In the genomic region with DNA sequence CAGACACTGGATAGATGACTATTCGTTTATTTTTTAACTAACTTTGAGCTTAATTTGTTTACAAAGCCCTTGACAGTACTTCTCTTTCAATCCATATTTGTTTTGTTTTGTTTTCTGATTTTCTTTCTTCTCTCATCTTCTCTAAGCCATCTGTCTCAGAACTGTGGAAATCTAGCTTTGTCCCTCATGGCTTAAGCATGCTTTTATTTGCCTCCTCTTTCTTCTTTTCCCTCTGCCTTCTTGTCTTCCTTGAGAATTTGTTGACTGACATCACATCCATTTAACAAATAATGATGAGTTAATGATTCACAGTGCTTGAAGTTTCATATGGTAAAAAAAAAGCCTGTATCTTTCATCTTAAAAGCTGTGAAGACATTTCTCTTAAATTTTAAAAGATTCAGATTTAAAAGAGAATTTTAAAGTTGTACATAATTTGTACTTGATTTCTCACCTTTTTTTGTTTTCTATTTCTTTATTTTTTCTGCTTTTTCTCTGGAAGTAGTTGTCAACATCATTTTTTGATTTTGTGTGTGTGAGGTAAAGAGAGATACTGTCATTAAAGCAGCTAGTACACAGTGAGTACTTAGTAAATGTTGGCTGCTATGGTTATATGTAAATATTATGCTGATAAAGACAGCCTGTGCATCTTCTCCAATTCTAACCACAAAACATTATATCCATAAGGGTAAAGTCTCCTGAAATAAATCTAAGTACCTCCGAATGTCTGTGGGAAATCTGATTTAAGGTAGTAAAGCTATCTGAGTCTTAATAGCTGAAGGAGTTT, we compare ENCODE assay signal across 17 cellular contexts. TPM values are rescaled to one million over a fixed set of nuclear protein-coding genes. Genes with fewer than 3 reads are reported as not detected.
DNase-seq lines count a peak whose midpoint lies in the region; ATAC-seq and TF ChIP-seq lines count a peak whose summit lies in the region.
"Had no signal": no experiment of that assay in that cellular context is flagged by ENCODE, and none has a peak within 500 bp of the region (broad histone marks: within the 10 kb centered on the region; RNA-seq: fewer than 3 reads in every experiment).

No MANE protein-coding gene starts in this region.

- CTCF ChIA-PET in WTC11 (lab: Charles Lee) = no interaction called here

- no peak overlapping the region for H3K27ac Mint-ChIP-seq in WTC11
- H3K27ac Mint-ChIP-seq: B cell; CD4-positive, alpha-beta T cell; GM23338 had no signal

- H3K9me3 Mint-ChIP-seq in WTC11 = peaks cover 5% of the 10 kb centered on the region; the same call in 1 of the 2 replicates

- TF ChIP-seq CTCF in right atrium auricular region (IDR thresholded peaks at IDR 0.05) (no peak), WTC11 (IDR thresholded peaks at IDR 0.05) (no peak)

- H3K36me3 Mint-ChIP-seq in WTC11 = no peaks in the 10 kb centered on the region; the same call in 1 of the 2 replicates

- DNase-seq in NCI-H82 (lab: John Stamatoyannopoulos, UW) (peak; percentile 23), NCI-H82 treated with DMSO at 0.1 percent for 48 hours (lab: John Stamatoyannopoulos, UW; ENCODE audit: unreplicated experiment) (no peak), left ventricle myocardium superior (no peak), right atrium auricular region (ENCODE audit: low spot score) (no peak), NCI-H69 (lab: John Stamatoyannopoulos, UW) (peak; percentile 29), anterior cingulate cortex (lab: John Stamatoyannopoulos, UW) (no peak), WTC11 (ENCODE audit: low spot score) (no peak), NCI-H2029 treated with DMSO at 0.1 percent for 48 hours (lab: John Stamatoyannopoulos, UW) (no peak)
- DNase-seq: C1 segment of cervical spinal cord; Calu3; CD4-positive, alpha-beta T cell; DND-41; GDM1; H7 had no signal

- H3K27ac ChIP-seq in right atrium auricular region = no peak overlapping the region

- POLR2A ChIA-PET in WTC11 (lab: Charles Lee) = no interaction called here

- H3K36me3 ChIP-seq in right atrium auricular region = no peaks in the 10 kb centered on the region

- intact Hi-C loops in left ventricle myocardium superior (cut with micrococcal nuclease) = no loop called here

- no peaks in the 10 kb centered on the region for H3K9me3 ChIP-seq in right atrium auricular region

- no peak overlapping the region for H3K4me3 ChIP-seq in right atrium auricular region
- H3K4me3 ChIP-seq: GM23338 had no signal

- ATAC-seq in left ventricle myocardium superior = peak; percentile 43
- no peak for ATAC-seq in WTC11
- ATAC-seq: GM23338 had no signal

- no peak overlapping the region for H3K4me3 Mint-ChIP-seq in WTC11
- H3K4me3 Mint-ChIP-seq: B cell; CD4-positive, alpha-beta T cell; GM23338 had no signal

- H3K27me3 ChIP-seq in right atrium auricular region = no peaks in the 10 kb centered on the region

- H3K4me1 Mint-ChIP-seq in WTC11 = peaks cover 16% of the 10 kb centered on the region
- H3K4me1 Mint-ChIP-seq: B cell had no signal

- no peaks in the 10 kb centered on the region for H3K27me3 Mint-ChIP-seq in WTC11 (ENCODE audit: low read depth)
- H3K27me3 Mint-ChIP-seq: B cell; CD4-positive, alpha-beta T cell had no signal

- no peaks in the 10 kb centered on the region for H3K4me1 ChIP-seq in right atrium auricular region

TF ChIP-seq in WTC11, 78 proteins besides CTCF, POLR2A, EP300 and RAD21 (continues in another document):
- TF ChIP-seq, protein P1, sequence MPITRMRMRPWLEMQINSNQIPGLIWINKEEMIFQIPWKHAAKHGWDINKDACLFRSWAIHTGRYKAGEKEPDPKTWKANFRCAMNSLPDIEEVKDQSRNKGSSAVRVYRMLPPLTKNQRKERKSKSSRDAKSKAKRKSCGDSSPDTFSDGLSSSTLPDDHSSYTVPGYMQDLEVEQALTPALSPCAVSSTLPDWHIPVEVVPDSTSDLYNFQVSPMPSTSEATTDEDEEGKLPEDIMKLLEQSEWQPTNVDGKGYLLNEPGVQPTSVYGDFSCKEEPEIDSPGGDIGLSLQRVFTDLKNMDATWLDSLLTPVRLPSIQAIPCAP (CRISPR knock-in tag; IDR thresholded peaks at IDR 0.05) = no peak
- TF ChIP-seq JAZF1 (CRISPR knock-in tag; IDR thresholded peaks at IDR 0.05) (no peak), FOXP1 (CRISPR knock-in tag; IDR thresholded peaks at IDR 0.05; ENCODE audit: borderline replicate concordance) (no peak), IRF2 (CRISPR knock-in tag; IDR thresholded peaks at IDR 0.05; ENCODE audit: borderline replicate concordance, low read depth) (no peak), GABPB1 (CRISPR knock-in tag; IDR thresholded peaks at IDR 0.05) (no peak), ATF1 (CRISPR knock-in tag; IDR thresholded peaks at IDR 0.05) (no peak), ZBTB21 (CRISPR knock-in tag; IDR thresholded peaks at IDR 0.05; ENCODE audit: borderline replicate concordance) (no peak), ELF4 (CRISPR knock-in tag; IDR thresholded peaks at IDR 0.05; ENCODE audit: low read depth) (no peak), CREM (CRISPR knock-in tag; IDR thresholded peaks at IDR 0.05) (no peak), MXD4 (CRISPR knock-in tag; IDR thresholded peaks at IDR 0.05; ENCODE audit: borderline replicate concordance) (no peak), ZNF396 (CRISPR knock-in tag; IDR thresholded peaks at IDR 0.05; ENCODE audit: borderline replicate concordance) (no peak), ZNF121 (CRISPR knock-in tag; IDR thresholded peaks at IDR 0.05) (no peak)
- TF ChIP-seq, protein P2, sequence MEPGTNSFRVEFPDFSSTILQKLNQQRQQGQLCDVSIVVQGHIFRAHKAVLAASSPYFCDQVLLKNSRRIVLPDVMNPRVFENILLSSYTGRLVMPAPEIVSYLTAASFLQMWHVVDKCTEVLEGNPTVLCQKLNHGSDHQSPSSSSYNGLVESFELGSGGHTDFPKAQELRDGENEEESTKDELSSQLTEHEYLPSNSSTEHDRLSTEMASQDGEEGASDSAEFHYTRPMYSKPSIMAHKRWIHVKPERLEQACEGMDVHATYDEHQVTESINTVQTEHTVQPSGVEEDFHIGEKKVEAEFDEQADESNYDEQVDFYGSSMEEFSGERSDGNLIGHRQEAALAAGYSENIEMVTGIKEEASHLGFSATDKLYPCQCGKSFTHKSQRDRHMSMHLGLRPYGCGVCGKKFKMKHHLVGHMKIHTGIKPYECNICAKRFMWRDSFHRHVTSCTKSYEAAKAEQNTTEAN (CRISPR knock-in tag; IDR thresholded peaks at IDR 0.05) = no peak
- TF ChIP-seq, protein P3, sequence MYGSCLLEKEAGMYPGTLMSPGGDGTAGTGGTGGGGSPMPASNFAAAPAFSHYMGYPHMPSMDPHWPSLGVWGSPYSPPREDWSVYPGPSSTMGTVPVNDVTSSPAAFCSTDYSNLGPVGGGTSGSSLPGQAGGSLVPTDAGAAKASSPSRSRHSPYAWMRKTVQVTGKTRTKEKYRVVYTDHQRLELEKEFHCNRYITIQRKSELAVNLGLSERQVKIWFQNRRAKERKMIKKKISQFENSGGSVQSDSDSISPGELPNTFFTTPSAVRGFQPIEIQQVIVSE (CRISPR knock-in tag; IDR thresholded peaks at IDR 0.05; ENCODE audit: borderline replicate concordance) = no peak
- TF ChIP-seq, protein P4, sequence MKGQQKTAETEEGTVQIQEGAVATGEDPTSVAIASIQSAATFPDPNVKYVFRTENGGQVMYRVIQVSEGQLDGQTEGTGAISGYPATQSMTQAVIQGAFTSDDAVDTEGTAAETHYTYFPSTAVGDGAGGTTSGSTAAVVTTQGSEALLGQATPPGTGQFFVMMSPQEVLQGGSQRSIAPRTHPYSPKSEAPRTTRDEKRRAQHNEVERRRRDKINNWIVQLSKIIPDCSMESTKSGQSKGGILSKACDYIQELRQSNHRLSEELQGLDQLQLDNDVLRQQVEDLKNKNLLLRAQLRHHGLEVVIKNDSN (CRISPR knock-in tag; IDR thresholded peaks at IDR 0.05) = no peak
- TF ChIP-seq, protein P5, sequence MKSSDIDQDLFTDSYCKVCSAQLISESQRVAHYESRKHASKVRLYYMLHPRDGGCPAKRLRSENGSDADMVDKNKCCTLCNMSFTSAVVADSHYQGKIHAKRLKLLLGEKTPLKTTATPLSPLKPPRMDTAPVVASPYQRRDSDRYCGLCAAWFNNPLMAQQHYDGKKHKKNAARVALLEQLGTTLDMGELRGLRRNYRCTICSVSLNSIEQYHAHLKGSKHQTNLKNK (CRISPR knock-in tag; IDR thresholded peaks at IDR 0.05) = no peak
- TF ChIP-seq, protein P6, sequence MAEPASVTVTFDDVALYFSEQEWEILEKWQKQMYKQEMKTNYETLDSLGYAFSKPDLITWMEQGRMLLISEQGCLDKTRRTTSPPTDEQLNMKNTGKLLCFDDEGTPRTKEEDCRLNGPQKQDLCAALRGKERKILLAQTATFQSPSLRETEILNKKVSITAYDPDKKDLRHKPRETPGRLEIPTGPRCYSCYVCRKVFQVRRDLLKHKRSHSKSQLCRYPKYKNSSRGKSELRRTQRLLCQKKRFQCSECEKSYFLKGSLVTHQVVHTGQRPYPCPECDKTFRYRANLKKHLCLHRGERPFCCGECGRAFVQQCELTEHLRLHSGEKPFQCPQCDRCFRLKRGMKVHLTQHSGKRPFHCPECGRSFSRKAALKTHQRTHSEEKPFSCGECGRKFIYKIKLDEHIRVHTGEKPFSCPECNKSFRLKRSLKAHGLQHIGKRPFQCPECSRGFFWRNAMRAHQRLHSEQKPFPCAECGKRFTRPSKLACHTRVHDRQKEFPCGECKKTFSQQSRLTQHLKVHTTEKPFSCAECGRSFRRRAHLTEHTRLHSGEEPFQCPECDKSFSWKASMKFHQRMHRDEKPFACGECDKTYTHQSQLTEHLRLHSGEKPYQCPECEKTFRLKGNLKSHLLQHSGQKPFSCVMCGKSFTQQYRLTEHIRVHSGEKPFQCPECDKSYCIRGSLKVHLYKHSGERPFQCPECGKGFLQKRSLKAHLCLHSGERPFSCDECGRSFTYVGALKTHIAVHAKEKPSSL (CRISPR knock-in tag; conservative IDR thresholded peaks at IDR 0.05) = no peak

RNA-seq across cellular contexts. Expression of a gene that starts 13.9 kb away (rescaled TPM):
- total RNA-seq in left ventricle myocardium superior (76.9 TPM), right atrium auricular region (10 to 100 TPM; 56.2 to 85.1 TPM), WTC11 (2021) (0.07 to 0.33 TPM (median 0.32 TPM) in 3 replicates)
- total RNA-seq: B cell; Calu3; CD4-positive, alpha-beta T cell; H7; HT-29 had no signal

Comparison
In these comparisons a context has a peak if more than half of its experiments do, and no peak if none do; other contexts are left out.
1. DNase-seq: peak in NCI-H82 (single experiment) and NCI-H69 (single experiment); none in NCI-H82 treated with DMSO at 0.1 percent for 48 hours (single experiment), left ventricle myocardium superior (single experiment), right atrium auricular region (single experiment), anterior cingulate cortex (0 of 58), WTC11 (single experiment) and NCI-H2029 treated with DMSO at 0.1 percent for 48 hours (single experiment).
2. RNA of a gene that starts 13.9 kb away (total RNA-seq): 56.2 to 85.1 TPM in right atrium auricular region and 76.9 TPM in left ventricle myocardium superior (single experiment); 0.07 to 0.33 TPM in WTC11; every median in the first group is over 10 times any median in the second.